ENCODE assay signal across 8 cellular contexts in the genomic region with DNA sequence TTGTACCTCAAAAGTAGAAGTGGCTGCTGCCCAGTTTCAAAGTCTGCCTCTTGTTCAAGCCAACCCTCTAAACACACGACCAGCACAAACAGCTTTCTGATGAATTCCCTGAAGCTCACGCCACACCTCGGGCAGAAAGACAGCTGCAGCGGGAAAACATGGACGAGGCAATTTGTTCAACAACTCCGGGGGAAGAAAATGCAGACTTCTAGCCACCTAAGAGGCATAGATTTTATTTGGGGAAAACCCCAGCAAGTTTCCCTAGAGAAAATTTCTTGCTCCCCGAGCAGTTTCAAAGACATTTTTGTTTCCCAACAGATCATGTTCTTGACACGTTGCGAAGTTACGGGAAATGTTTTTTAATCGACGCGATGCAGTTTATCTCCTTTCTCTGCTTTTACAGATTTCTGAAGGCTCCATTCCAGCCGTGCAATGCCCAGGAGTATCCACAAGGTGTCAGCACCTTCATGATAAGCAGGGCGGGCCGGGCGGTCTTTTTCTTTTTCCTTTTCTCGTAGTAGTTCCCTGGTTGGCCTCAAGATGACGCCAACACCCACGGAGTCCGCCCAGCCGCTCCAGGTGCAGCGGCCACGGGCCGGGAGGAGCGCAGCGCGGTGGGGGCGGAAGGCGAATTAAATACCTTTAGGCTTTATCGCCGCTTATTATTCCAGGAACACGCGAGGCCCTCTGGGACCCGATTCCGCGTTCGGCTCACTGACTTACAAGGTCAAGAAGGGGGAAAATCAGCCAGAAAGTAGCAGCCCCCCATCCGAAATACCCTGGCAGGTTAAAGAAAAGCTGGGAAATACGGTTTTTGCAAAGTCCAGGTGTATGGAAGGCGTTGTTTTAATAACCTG. TPM values are rescaled to one million over a fixed set of nuclear protein-coding genes. Genes with fewer than 3 reads are reported as not detected.
DNase-seq lines count a peak whose midpoint lies in the region; ATAC-seq and TF ChIP-seq lines count a peak whose summit lies in the region.

No MANE protein-coding gene starts in this region.

- no peak overlapping the region for H3K27ac ChIP-seq in GM23338 (ENCODE audit: low read depth)

- H3K4me1 ChIP-seq in GM23338 (ENCODE audit: insufficient read depth), result peaks cover 26% of the 10 kb centered on the region

- H3K36me3 Mint-ChIP-seq in GM23338 (ENCODE audit: low read depth), result no peaks in the 10 kb centered on the region
- no peaks in the 10 kb centered on the region for H3K36me3 Mint-ChIP-seq in activated naive CD4-positive, alpha-beta T cell treated with anti-CD3 and anti-CD28 coated beads, Interleukin-2, amount 50 U/mL, for 72 hours

- peaks cover 60% of the 10 kb centered on the region for H3K27me3 Mint-ChIP-seq in GM23338 (ENCODE audit: insufficient read depth, low read depth, poor library complexity)

- peak overlapping the region; percentile 64 for H3K4me3 Mint-ChIP-seq in GM23338

- peaks cover under 1% of the 10 kb centered on the region; the same call in 1 of the 3 replicates for H3K9me3 Mint-ChIP-seq in GM23338
- no peaks in the 10 kb centered on the region for H3K9me3 Mint-ChIP-seq in activated naive CD4-positive, alpha-beta T cell treated with anti-CD3 and anti-CD28 coated beads, Interleukin-2, amount 50 U/mL, for 72 hours

- peak overlapping the region; percentile 80 for H3K4me2 ChIP-seq in GM23338

- peak overlapping the region; percentile 80 for H2AFZ ChIP-seq in GM23338

- ATAC-seq in GM23338 (peak; percentile 11), Right ventricle myocardium superior (ENCODE audit: poor library complexity) (peak; percentile 81)
- peak; percentile 86 to 89 for ATAC-seq in activated naive CD4-positive, alpha-beta T cell treated with anti-CD3 and anti-CD28 coated beads, Interleukin-2, amount 50 U/mL, for 72 hours

- DNase-seq in COR-L47 (lab: John Stamatoyannopoulos, UW) (peak; percentile 79), GM23338 (ENCODE audit: low spot score) (peak; percentile 96), NCI-H1092 (lab: John Stamatoyannopoulos, UW) (peak; percentile 84), SKM-1 (lab: John Stamatoyannopoulos, UW; ENCODE audit: unreplicated experiment) (peak; percentile 64), Right ventricle myocardium superior (peak; percentile 92), posterior cingulate gyrus (peak; percentile 73 to 98 (median 89)), ureter (ENCODE audit: low spot score) (peak; percentile 94)
- DNase-seq in activated naive CD4-positive, alpha-beta T cell treated with anti-CD3 and anti-CD28 coated beads, Interleukin-2, amount 50 U/mL, for 72 hours (ENCODE audit: low spot score in 2 of 2), result peak; percentile 76 to 86

- peaks cover 7% of the 10 kb centered on the region for H3F3A ChIP-seq in GM23338 (replicated peaks; ENCODE audit: low read depth)

- intact Hi-C loops in Right ventricle myocardium superior (cut with DNase I), result loop anchor here (1.0 to 2.0 kb wide), 2 partner anchors 499 to 715 kb away; no protein-coding TSS in a partner anchor
- intact Hi-C loops in posterior cingulate gyrus (cut with DNase I), result loop anchor here (1.0 to 5.0 kb wide), 3 partner anchors 499 to 734 kb away; no protein-coding TSS in a partner anchor

- peaks cover 30% of the 10 kb centered on the region for H3K4me1 Mint-ChIP-seq in GM23338

- H3K27me3 ChIP-seq in GM23338 (ENCODE audit: insufficient read depth), result peaks cover 62% of the 10 kb centered on the region

- peaks cover 11% of the 10 kb centered on the region; the same call in 1 of the 2 replicates for H4K20me1 ChIP-seq in GM23338 (replicated peaks; ENCODE audit: insufficient read depth)

- H3K79me2 ChIP-seq in GM23338 (replicated peaks; ENCODE audit: insufficient read depth), result no peaks in the 10 kb centered on the region

- no peaks in the 10 kb centered on the region for H3K9me2 ChIP-seq in GM23338 (ENCODE audit: insufficient read depth)

- H3K4me3 ChIP-seq in GM23338, result peak overlapping the region; percentile 53

- no peaks in the 10 kb centered on the region for H3K36me3 ChIP-seq in GM23338 (ENCODE audit: insufficient read depth)

- no peak overlapping the region for H3K27ac Mint-ChIP-seq in GM23338
- no peak overlapping the region for H3K27ac Mint-ChIP-seq in activated naive CD4-positive, alpha-beta T cell treated with anti-CD3 and anti-CD28 coated beads, Interleukin-2, amount 50 U/mL, for 72 hours

- TF ChIP-seq CTCF in GM23338 (conservative IDR thresholded peaks at IDR 0.05; ENCODE audit: low read depth in 2 of 2), result peak; percentile 98 to 99

TF ChIP-seq in GM23338, 12 proteins besides CTCF, POLR2A, EP300 and RAD21:
- TF ChIP-seq EZH2 (IDR thresholded peaks at IDR 0.05; ENCODE audit: low read depth, unreplicated experiment), result peak; percentile 53
- TF ChIP-seq, protein P1, sequence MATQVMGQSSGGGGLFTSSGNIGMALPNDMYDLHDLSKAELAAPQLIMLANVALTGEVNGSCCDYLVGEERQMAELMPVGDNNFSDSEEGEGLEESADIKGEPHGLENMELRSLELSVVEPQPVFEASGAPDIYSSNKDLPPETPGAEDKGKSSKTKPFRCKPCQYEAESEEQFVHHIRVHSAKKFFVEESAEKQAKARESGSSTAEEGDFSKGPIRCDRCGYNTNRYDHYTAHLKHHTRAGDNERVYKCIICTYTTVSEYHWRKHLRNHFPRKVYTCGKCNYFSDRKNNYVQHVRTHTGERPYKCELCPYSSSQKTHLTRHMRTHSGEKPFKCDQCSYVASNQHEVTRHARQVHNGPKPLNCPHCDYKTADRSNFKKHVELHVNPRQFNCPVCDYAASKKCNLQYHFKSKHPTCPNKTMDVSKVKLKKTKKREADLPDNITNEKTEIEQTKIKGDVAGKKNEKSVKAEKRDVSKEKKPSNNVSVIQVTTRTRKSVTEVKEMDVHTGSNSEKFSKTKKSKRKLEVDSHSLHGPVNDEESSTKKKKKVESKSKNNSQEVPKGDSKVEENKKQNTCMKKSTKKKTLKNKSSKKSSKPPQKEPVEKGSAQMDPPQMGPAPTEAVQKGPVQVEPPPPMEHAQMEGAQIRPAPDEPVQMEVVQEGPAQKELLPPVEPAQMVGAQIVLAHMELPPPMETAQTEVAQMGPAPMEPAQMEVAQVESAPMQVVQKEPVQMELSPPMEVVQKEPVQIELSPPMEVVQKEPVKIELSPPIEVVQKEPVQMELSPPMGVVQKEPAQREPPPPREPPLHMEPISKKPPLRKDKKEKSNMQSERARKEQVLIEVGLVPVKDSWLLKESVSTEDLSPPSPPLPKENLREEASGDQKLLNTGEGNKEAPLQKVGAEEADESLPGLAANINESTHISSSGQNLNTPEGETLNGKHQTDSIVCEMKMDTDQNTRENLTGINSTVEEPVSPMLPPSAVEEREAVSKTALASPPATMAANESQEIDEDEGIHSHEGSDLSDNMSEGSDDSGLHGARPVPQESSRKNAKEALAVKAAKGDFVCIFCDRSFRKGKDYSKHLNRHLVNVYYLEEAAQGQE (IDR thresholded peaks at IDR 0.05; ENCODE audit: unreplicated experiment), result no peak
- TF ChIP-seq CREB1 (CRISPR knock-in tag; IDR thresholded peaks at IDR 0.05; ENCODE audit: low read depth), result no peak

RNA-seq across cellular contexts. Expression of a gene that starts 2.9 kb away (rescaled TPM):
- not detected in 2 replicates for total RNA-seq in GM23338 (2014; rRNA removed; shearing (Covaris generic))
- 0.14 and 0.16 TPM in 2 replicates for polyA plus RNA-seq in GM23338 (2016; fragmentation: Nextera tagmentation; extraction: Ambion mirVana)
- not detected for total RNA-seq in activated naive CD4-positive, alpha-beta T cell treated with anti-CD3 and anti-CD28 coated beads, Interleukin-2, amount 50 U/mL, for 72 hours
- total RNA-seq in Right ventricle myocardium superior (1.4 TPM), ureter (7.3 TPM)

RNA-seq across cellular contexts. Expression of a gene that starts 8.7 kb away (rescaled TPM):
- total RNA-seq in GM23338 (2014; rRNA removed; shearing (Covaris generic)), result 8.1 and 12.6 TPM in 2 replicates
- polyA plus RNA-seq in GM23338 (2016; fragmentation: Nextera tagmentation; extraction: Ambion mirVana), result 7.2 and 9.7 TPM in 2 replicates
- 10 to 100 TPM; 20.5 to 21.8 TPM for total RNA-seq in activated naive CD4-positive, alpha-beta T cell treated with anti-CD3 and anti-CD28 coated beads, Interleukin-2, amount 50 U/mL, for 72 hours
- total RNA-seq in Right ventricle myocardium superior (9.6 TPM), ureter (28.7 TPM)

RNA-seq across cellular contexts. Expression of a gene that starts 14.6 kb away (rescaled TPM):
- 0.12 and 0.31 TPM in 2 replicates for total RNA-seq in GM23338 (2014; rRNA removed; shearing (Covaris generic))
- polyA plus RNA-seq in GM23338 (2016; fragmentation: Nextera tagmentation; extraction: Ambion mirVana), result 0.05 TPM in 1 of 2 replicates, not detected in the other
- not detected for total RNA-seq in activated naive CD4-positive, alpha-beta T cell treated with anti-CD3 and anti-CD28 coated beads, Interleukin-2, amount 50 U/mL, for 72 hours
- total RNA-seq in Right ventricle myocardium superior (0.75 TPM), ureter (10.9 TPM)

RNA-seq across cellular contexts. Expression of a gene that starts 53.4 kb away (rescaled TPM):
- total RNA-seq in GM23338 (2014; rRNA removed; shearing (Covaris generic)), result 0.10 TPM in 1 of 2 replicates, not detected in the other
- polyA plus RNA-seq in GM23338 (2016; fragmentation: Nextera tagmentation; extraction: Ambion mirVana), result 0.15 TPM in 1 of 2 replicates, not detected in the other
- not detected for total RNA-seq in activated naive CD4-positive, alpha-beta T cell treated with anti-CD3 and anti-CD28 coated beads, Interleukin-2, amount 50 U/mL, for 72 hours
- total RNA-seq in Right ventricle myocardium superior, result 0.11 TPM
- 31.7 TPM for total RNA-seq in ureter

Comparison
In these comparisons a context has a peak if more than half of its experiments do, and no peak if none do; other contexts are left out.
1. ATAC-seq: peak in every context shown above with its lines; median percentile 88 in activated naive CD4-positive, alpha-beta T cell treated with anti-CD3 and anti-CD28 coated beads, Interleukin-2, amount 50 U/mL, for 72 hours; 81 in Right ventricle myocardium superior; 11 in GM23338.